Comparison of ENCODE assay signal across 11 cellular contexts in genomic region chr3:154801729-154802128, GRCh38.
"Had no signal": no experiment of that assay in that cellular context is flagged by ENCODE, and none has a peak within 500 bp of the region (broad histone marks: within the 10 kb centered on the region; RNA-seq: fewer than 3 reads in every experiment).

No MANE protein-coding gene starts in this region.

- H3K4me2 ChIP-seq: GM23338 had no signal

- DNase-seq: GM23248, GOT3, H7, H9, HCEC 1CT, HFFc6 had no signal

- ATAC-seq: GM23338, HCT116 had no signal

- H3K4me1 ChIP-seq: HAP-1 had no signal

- H3K4me3 ChIP-seq: GM23248, GM23338, HAP-1 had no signal

- H3K36me3 ChIP-seq: HAP-1 had no signal

- H3K27ac ChIP-seq: GM23248 had no signal

- H3K9ac ChIP-seq: GM23248 had no signal

- FAIRE-seq: H1, H54 had no signal

- H2AFZ ChIP-seq: GM23248, GM23338 had no signal
